ENCODE assay signal across 12 cellular contexts in the genomic region with DNA sequence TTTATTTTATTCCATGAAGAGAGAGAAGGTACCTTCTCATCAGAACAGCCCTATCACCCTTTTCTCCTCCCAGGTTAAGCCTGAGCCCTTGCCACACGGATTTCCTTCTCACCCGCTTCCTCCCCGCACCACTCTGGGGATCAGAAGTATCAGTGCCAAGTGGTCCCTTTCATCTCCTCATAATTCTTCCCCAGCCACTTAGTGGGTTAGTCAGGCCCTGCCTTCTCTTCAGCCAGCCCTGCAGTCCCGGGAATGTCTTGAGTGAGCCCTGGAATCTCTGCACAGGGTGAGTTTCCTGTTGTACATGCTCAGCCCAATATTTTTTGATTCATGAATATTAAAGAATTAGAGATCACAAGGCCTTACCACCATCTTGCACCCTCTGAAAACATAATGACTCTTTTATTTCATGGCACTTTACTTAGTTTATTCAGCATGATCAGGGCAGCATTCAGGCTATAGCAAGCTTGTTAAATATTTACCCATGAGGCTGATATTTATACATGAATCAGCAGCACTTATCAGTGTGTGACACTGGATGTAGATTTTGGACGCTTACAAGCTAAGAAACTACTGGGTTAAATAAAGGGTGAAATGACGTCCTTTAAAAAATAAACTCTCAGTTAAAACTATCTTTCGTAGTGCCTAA.
DNase-seq lines count a peak whose midpoint lies in the region; ATAC-seq, FAIRE-seq and TF ChIP-seq lines count a peak whose summit lies in the region.
"Had no signal": no experiment of that assay in that cellular context is flagged by ENCODE, and none has a peak within 500 bp of the region (broad histone marks: within the 10 kb centered on the region; RNA-seq: fewer than 3 reads in every experiment).

No MANE protein-coding gene starts in this region.

- H3K4me2 ChIP-seq in K562 (ENCODE audit: insufficient read depth, low read length), result no peak overlapping the region

- TF ChIP-seq CTCF in 22Rv1 (IDR thresholded peaks at IDR 0.05) (no peak), K562 (IDR thresholded peaks at IDR 0.05 in 2 of 3, conservative IDR thresholded peaks at IDR 0.05 in 1 of 3; ENCODE audit: insufficient read depth in 2 of 3, low read depth in 1 of 3, low read length in 3 of 3) (no peak), mucosa of descending colon (IDR thresholded peaks at IDR 0.05) (no peak)

- H3K36me3 ChIP-seq in K562 (ENCODE audit: control insufficient read depth, insufficient read depth, low read length) (no peaks in the 10 kb centered on the region), mucosa of descending colon (ENCODE audit: low read depth) (no peaks in the 10 kb centered on the region)
- H3K36me3 ChIP-seq: SJSA1 had no signal

- H3K9me1 ChIP-seq in K562 (ENCODE audit: control insufficient read depth, insufficient read depth, low read length), result no peaks in the 10 kb centered on the region

- no peak for ATAC-seq in K562
- ATAC-seq in mucosa of descending colon, result peak; percentile 80
- no peak for ATAC-seq in HG03039 (IDR thresholded peaks at IDR 0.05; ENCODE audit: unreplicated experiment)

- no peaks in the 10 kb centered on the region for H3K79me2 ChIP-seq in K562 (ENCODE audit: control insufficient read depth, insufficient read depth, low read length)

- no peak overlapping the region for H2AFZ ChIP-seq in K562 (ENCODE audit: low read depth, low read length)

- intact Hi-C loops in K562 (cut with micrococcal nuclease), result no loop called here
- intact Hi-C loops in mucosa of descending colon (cut with DNase I, micrococcal nuclease), result no loop called here

- H3K4me1 ChIP-seq in K562 (replicated peaks in 1 of 2; ENCODE audit: control insufficient read depth in 2 of 2, insufficient read depth in 2 of 2, low read length in 2 of 2), result no peaks in the 10 kb centered on the region
- peaks cover 35% of the 10 kb centered on the region for H3K4me1 ChIP-seq in mucosa of descending colon (ENCODE audit: low read depth)

- H4K20me1 ChIP-seq in K562 (replicated peaks; ENCODE audit: control insufficient read depth, insufficient read depth, low read length), result no peaks in the 10 kb centered on the region

- TF ChIP-seq POLR2A in K562 (conservative IDR thresholded peaks at IDR 0.05) (no peak), GM12892 (IDR thresholded peaks at IDR 0.05; ENCODE audit: low read depth, low read length) (no peak)

- FAIRE-seq in K562 (lab: Jason Lieb, UNC) (peak; percentile 23), GM12892 (lab: Jason Lieb, UNC) (no peak), frontal cortex (lab: Jason Lieb, UNC) (no peak)

- CTCF ChIA-PET in K562 (lab: Yijun Ruan, JAX; ENCODE audit: low intra/inter-chr PET ratio), result no interaction called here

- POLR2A ChIA-PET in K562 (lab: Yijun Ruan, JAX), result no interaction called here

- 37% methylated on average over 7 of the region's 7 CpGs for WGBS in K562 (ENCODE audit: insufficient coverage, low coverage, missing lambda C conversion rate)

- no peak overlapping the region for H3K9ac ChIP-seq in K562 (ENCODE audit: insufficient read depth in 1 of 2, low read depth in 2 of 2, low read length in 2 of 2)

- in situ Hi-C loops in K562 (cut with MboI), result no loop called here

- DNase-seq in GM04504 (ENCODE audit: low read depth), result peak; percentile 48
- DNase-seq in K562 (ENCODE audit: extremely low read depth in 1 of 4, low spot score in 3 of 4), result no peak
- no peak for DNase-seq in mucosa of descending colon
- DNase-seq in SKM-1 treated with dmso at 0.1 percent for 144 hours (lab: John Stamatoyannopoulos, UW; ENCODE audit: unreplicated experiment), result no peak
- no peak for DNase-seq in GM12892 (ENCODE audit: insufficient read length)
- DNase-seq in frontal cortex (ENCODE audit: low spot score in 2 of 2), result no peak
- DNase-seq: activated CD4-positive, alpha-beta T cell treated with anti-CD3 and anti-CD28 coated beads, Interleukin-2, amount 10 ng/mL, durations not matched to agents 7 days and 5 days; activated naive CD4-positive, alpha-beta T cell treated with Interleukin-2 at 50 U/mL for 16 hours; effector CD8-positive, alpha-beta T cell had no signal

- no peak for TF ChIP-seq RAD21 in K562 (CRISPR knock-in tag; conservative IDR thresholded peaks at IDR 0.05 in 1 of 2, IDR thresholded peaks at IDR 0.05 in 1 of 2)

- TF ChIP-seq EP300 in K562 (IDR thresholded peaks at IDR 0.05; ENCODE audit: low read length), result no peak

- no peaks in the 10 kb centered on the region for H3K27me3 ChIP-seq in K562 (ENCODE audit: control insufficient read depth in 2 of 2, insufficient read depth in 2 of 2, low read length in 2 of 2)
- H3K27me3 ChIP-seq: SJSA1 had no signal

- H3K4me3 ChIP-seq in K562 (no peak overlapping the region), mucosa of descending colon (no peak overlapping the region)
- H3K4me3 ChIP-seq: SJSA1 had no signal

- H3K27ac ChIP-seq in 22Rv1 (peak overlapping the region; percentile 40), K562 (ENCODE audit: extremely low read depth, low read depth, low read length) (no peak overlapping the region)
- H3K27ac ChIP-seq: SJSA1 had no signal

- no TSS peak for BruUV-seq in K562 (replicated peaks; lab: Mats Ljungman, UMichigan)

- H3K9me3 ChIP-seq in K562 (replicated peaks; ENCODE audit: control insufficient read depth, insufficient read depth, low read depth, low read length), result no peaks in the 10 kb centered on the region
- H3K9me3 ChIP-seq in mucosa of descending colon, result no peaks in the 10 kb centered on the region
- H3K9me3 ChIP-seq: SJSA1 had no signal

TF ChIP-seq in K562, 482 proteins besides CTCF, POLR2A, EP300 and RAD21 (continues in another document):
- TF ChIP-seq SNIP1 (IDR thresholded peaks at IDR 0.05; ENCODE audit: low read depth) (no peak), TOE1 (IDR thresholded peaks at IDR 0.05; ENCODE audit: borderline replicate concordance) (no peak), TOE1 (CRISPR knock-in tag; IDR thresholded peaks at IDR 0.05; ENCODE audit: borderline replicate concordance, low read depth) (no peak), POLR2AphosphoS2 (IDR thresholded peaks at IDR 0.05; ENCODE audit: low read length) (no peak), CBFA2T2 (conservative IDR thresholded peaks at IDR 0.05) (no peak), ZBTB8A (IDR thresholded peaks at IDR 0.05; ENCODE audit: partially characterized antibody) (no peak), POLR2AphosphoS5 (IDR thresholded peaks at IDR 0.05; ENCODE audit: control insufficient read depth, insufficient read depth, low read depth, low read length) (no peak), KDM4B (IDR thresholded peaks at IDR 0.05; ENCODE audit: borderline replicate concordance in 2 of 2, low read depth in 1 of 2) (no peak), MITF (IDR thresholded peaks at IDR 0.05) (no peak), SETDB1 (IDR thresholded peaks at IDR 0.05; ENCODE audit: low read length) (no peak), ARNT (IDR thresholded peaks at IDR 0.05) (no peak), E2F8 (IDR thresholded peaks at IDR 0.05; ENCODE audit: low read depth, partially characterized antibody) (no peak)
